8 cellular contexts compared by ENCODE assay signal in the genomic region with DNA sequence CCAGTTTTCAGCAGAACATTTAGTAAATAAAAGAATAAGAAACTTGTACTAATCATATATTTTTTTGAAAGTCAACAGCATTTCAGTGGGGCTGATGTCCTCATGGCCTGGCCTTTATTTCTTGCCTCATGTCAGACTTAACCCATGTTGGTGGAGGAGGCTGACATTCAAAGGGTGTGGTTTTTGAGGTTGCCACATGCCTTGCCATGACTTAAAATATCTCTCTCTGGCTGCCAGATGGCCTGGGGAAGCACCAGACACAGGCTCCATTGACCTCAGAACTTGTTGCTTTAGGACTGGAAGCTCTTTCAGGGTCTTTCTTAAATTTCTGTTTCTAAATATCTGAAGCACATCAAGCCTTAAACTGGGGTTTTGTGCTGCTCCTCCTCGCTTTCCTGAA. TPM values are rescaled to one million over a fixed set of nuclear protein-coding genes. Genes with fewer than 3 reads are reported as not detected.
DNase-seq lines count a peak whose midpoint lies in the region; ATAC-seq and TF ChIP-seq lines count a peak whose summit lies in the region.

No MANE protein-coding gene starts in this region.

- H3K27me3 Mint-ChIP-seq in type B pancreatic cell: no peaks in the 10 kb centered on the region

- H3K9me2 ChIP-seq in Loucy (replicated peaks; ENCODE audit: low read depth, low read length): 0 out of 2 replicates have a peak, but pooled peaks cover 4% of the 10 kb centered on the region

- H3K27ac ChIP-seq in sigmoid colon: no peak overlapping the region

- DNase-seq in cardiac fibroblast (ENCODE audit: low read depth in 2 of 2): peak; percentile 50 to 68
- no peak for DNase-seq in NCI-H146 treated with DMSO at 0.1 percent for 48 hours (lab: John Stamatoyannopoulos, UW; ENCODE audit: unreplicated experiment)
- no peak for DNase-seq in dermis blood vessel endothelial cell
- DNase-seq in sigmoid colon: no peak
- DNase-seq in type B pancreatic cell (ENCODE audit: extremely low spot score, unreplicated experiment): no peak

- H3K4me1 ChIP-seq in Loucy (ENCODE audit: insufficient read depth, low read length, poor library complexity, severe bottlenecking) (peaks cover 40% of the 10 kb centered on the region), sigmoid colon (no peaks in the 10 kb centered on the region)

- H3K9me3 ChIP-seq in Loucy (ENCODE audit: insufficient read depth, low read depth, low read length): no peaks in the 10 kb centered on the region
- H3K9me3 ChIP-seq in sigmoid colon: no peaks in the 10 kb centered on the region

- H3K9me3 Mint-ChIP-seq in type B pancreatic cell: peaks cover 11% of the 10 kb centered on the region

- intact Hi-C loops in sigmoid colon (cut with DNase I): loop anchor here (10.0 kb wide), 1 partner anchor 369 kb away; no protein-coding TSS in a partner anchor

- no peak for TF ChIP-seq CTCF in Loucy (conservative IDR thresholded peaks at IDR 0.05; ENCODE audit: low read length)
- no peak for TF ChIP-seq CTCF in cardiac fibroblast (IDR thresholded peaks at IDR 0.05; ENCODE audit: low read depth, low read length)
- no peak for TF ChIP-seq CTCF in sigmoid colon (IDR thresholded peaks at IDR 0.05)
- no peak for TF ChIP-seq CTCF in type B pancreatic cell (conservative IDR thresholded peaks at IDR 0.05)

- H3K4me3 ChIP-seq in Loucy (ENCODE audit: low read length, poor library complexity, severe bottlenecking): peak overlapping the region; percentile 12
- H3K4me3 ChIP-seq in cardiac fibroblast (replicated peaks in 1 of 2; ENCODE audit: low read depth in 2 of 2, low read length in 2 of 2): no peak overlapping the region
- no peak overlapping the region for H3K4me3 ChIP-seq in sigmoid colon

- H3K9ac ChIP-seq in Loucy (ENCODE audit: low read depth, low read length, poor library complexity, severe bottlenecking): peak overlapping the region; percentile 66

- H3K79me2 ChIP-seq in Loucy (ENCODE audit: insufficient read depth, low read length): no peaks in the 10 kb centered on the region

- H3K27me3 ChIP-seq in Loucy (ENCODE audit: insufficient read depth, low read length, poor library complexity, severe bottlenecking) (no peaks in the 10 kb centered on the region), sigmoid colon (no peaks in the 10 kb centered on the region)

- H3K36me3 Mint-ChIP-seq in type B pancreatic cell: no peaks in the 10 kb centered on the region

- ATAC-seq in GM18858 (IDR thresholded peaks at IDR 0.05; ENCODE audit: unreplicated experiment) (peak; percentile 97), GM21825 (IDR thresholded peaks at IDR 0.05; ENCODE audit: unreplicated experiment) (peak; percentile 100)

- H3K4me1 Mint-ChIP-seq in type B pancreatic cell (ENCODE audit: unreplicated experiment): no peaks in the 10 kb centered on the region

- H3F3A ChIP-seq in Loucy (ENCODE audit: low read depth): 0 out of 2 replicates have a peak, but pooled peaks cover 3% of the 10 kb centered on the region

- H2AFZ ChIP-seq in Loucy (ENCODE audit: low read length): peak overlapping the region; percentile 38; the same call in 1 of the 2 replicates

- 82 to 92% methylated on average over 1 of the region's 1 CpG for WGBS in sigmoid colon, 2 donors

- no peaks in the 10 kb centered on the region for H4K20me1 ChIP-seq in Loucy (ENCODE audit: insufficient read depth, low read length, poor library complexity, severe bottlenecking)

- no peak for TF ChIP-seq POLR2A in sigmoid colon (IDR thresholded peaks at IDR 0.05)

- H3K36me3 ChIP-seq in Loucy (ENCODE audit: insufficient read depth, low read length) (no peaks in the 10 kb centered on the region), sigmoid colon (no peaks in the 10 kb centered on the region)

- no peak overlapping the region for H3K27ac Mint-ChIP-seq in type B pancreatic cell

- no peak overlapping the region for H3K4me3 Mint-ChIP-seq in type B pancreatic cell

- H3K4me2 ChIP-seq in Loucy (ENCODE audit: low read depth, low read length, poor library complexity, severe bottlenecking): peak overlapping the region; percentile 57

- TF ChIP-seq EP300 in sigmoid colon (IDR thresholded peaks at IDR 0.05): no peak

RNA-seq across cellular contexts. Expression of gene CD28, which starts 32.5 kb away (rescaled TPM):
- total RNA-seq in dermis blood vessel endothelial cell (under 0.01 and 0.05 TPM in 2 replicates), sigmoid colon (1 to 10 TPM in 2 of 4 donors, under 1 TPM in 2; 0.28 to 2.9 (median 0.95) TPM), type B pancreatic cell (ENCODE audit: low replicate concordance) (0.17 TPM in 1 of 2 replicates, not detected in the other)
- 1 to 10 TPM in 2 of 3 donors, under 1 TPM in 1; under 0.01 to 6.2 (median 2.5) TPM for polyA plus RNA-seq in sigmoid colon

Comparison
In these comparisons a context has a peak if more than half of its experiments do, and no peak if none do; other contexts are left out.
1. DNase-seq: peak in cardiac fibroblast (2 of 2); none in NCI-H146 treated with DMSO at 0.1 percent for 48 hours (single experiment), dermis blood vessel endothelial cell (single experiment), sigmoid colon (single experiment) and type B pancreatic cell (single experiment).